In genomic region chr1:178506177-178506576, GRCh38 we compare ENCODE assay signal across 31 cellular contexts. TPM values are rescaled to one million over a fixed set of nuclear protein-coding genes. Genes with fewer than 3 reads are reported as not detected.
"Had no signal": no experiment of that assay in that cellular context is flagged by ENCODE, and none has a peak within 500 bp of the region (broad histone marks: within the 10 kb centered on the region; RNA-seq: fewer than 3 reads in every experiment).

No MANE protein-coding gene starts in this region.

- H3K9me3 ChIP-seq: left lung, neutrophil, right lobe of liver, transverse colon had no signal

- H3K36me3 ChIP-seq: left lung, neutrophil, right lobe of liver, transverse colon had no signal

- H3K4me1 ChIP-seq: left lung, parathyroid adenoma, right lobe of liver, transverse colon had no signal

- H3K9ac ChIP-seq: parathyroid adenoma had no signal

- H3K4me3 Mint-ChIP-seq: activated B cell treated with CpG ODN at 0.5 μM for 24 hours; activated CD4-positive, alpha-beta T cell treated with anti-CD3 and anti-CD28 coated beads for 36 hours; activated naive CD4-positive, alpha-beta T cell treated with anti-CD3 and anti-CD28 coated beads for 36 hours; activated T-cell treated with anti-CD3 and anti-CD28 coated beads, Interleukin-2, amount 50 U/mL, for 24 hours; dendritic cell treated with granulocyte-macrophage colony-stimulating factor and Interleukin-4, amounts not matched to agents 40 ng/mL and 50 ng/mL, for 4 days; immature natural killer cell; mesothelial cell of epicardium; naive thymus-derived CD8-positive, alpha-beta T cell; stimulated activated memory B cell treated with anti-CD40 and anti-IgM and Interleukin-4, amounts not matched to agents 10 μg/mL and 1 μg/mL and 100 μg/mL, for 72 hours; T-helper 17 cell had no signal

- DNase-seq: activated B cell treated with CpG ODN at 0.5 μM for 24 hours; activated CD4-positive, alpha-beta T cell treated with anti-CD3 and anti-CD28 coated beads for 36 hours; activated CD4-positive, alpha-beta T cell treated with anti-CD3 and anti-CD28 coated beads, Interleukin-2, amount 50 U/mL, for 4 hours; activated CD8-positive, alpha-beta memory T cell treated with anti-CD3 and anti-CD28 coated beads for 24 hours; activated CD8-positive, alpha-beta memory T cell treated with anti-CD3 and anti-CD28 coated beads, Interleukin-2, amount 50 U/mL, for 4 hours; activated naive CD4-positive, alpha-beta T cell treated with anti-CD3 and anti-CD28 coated beads for 36 hours; activated T-cell treated with anti-CD3 and anti-CD28 coated beads, Interleukin-2, amount 50 U/mL, for 24 hours; effector CD4-positive, alpha-beta T cell; foreskin fibroblast; immature natural killer cell; left lung; mammary epithelial cell; naive thymus-derived CD8-positive, alpha-beta T cell; right lobe of liver; stimulated activated CD4-positive, alpha-beta T cell treated with anti-CD3 and anti-CD28 coated beads, Interleukin-15, amount 100 ng/mL, for 24 hours; T-helper 17 cell; transverse colon had no signal

- ATAC-seq: activated CD4-positive, alpha-beta T cell treated with anti-CD3 and anti-CD28 coated beads for 36 hours; left lung; naive thymus-derived CD8-positive, alpha-beta T cell; right lobe of liver; stimulated activated memory B cell treated with anti-CD40 and anti-IgM and Interleukin-4, amounts not matched to agents 10 μg/mL and 1 μg/mL and 100 μg/mL, for 72 hours; T-helper 17 cell had no signal

- H3K4me1 Mint-ChIP-seq: activated CD4-positive, alpha-beta T cell treated with anti-CD3 and anti-CD28 coated beads for 36 hours; immature natural killer cell; naive thymus-derived CD8-positive, alpha-beta T cell; stimulated activated memory B cell treated with anti-CD40 and anti-IgM and Interleukin-4, amounts not matched to agents 10 μg/mL and 1 μg/mL and 100 μg/mL, for 72 hours; T-helper 17 cell had no signal

- H3K27ac Mint-ChIP-seq: activated B cell treated with CpG ODN at 0.5 μM for 24 hours; activated CD4-positive, alpha-beta T cell treated with anti-CD3 and anti-CD28 coated beads for 36 hours; activated naive CD4-positive, alpha-beta T cell treated with anti-CD3 and anti-CD28 coated beads for 36 hours; activated T-cell treated with anti-CD3 and anti-CD28 coated beads, Interleukin-2, amount 50 U/mL, for 24 hours; activated T-helper 2 cell treated with anti-CD3 and anti-CD28 coated beads, Interferon-gamma antibody, Interleukin-2, Interleukin-4, amounts not matched to agents 10 μg/mL and 5 μg/mL and 100 μg/mL, durations not matched to agents 14 hours and 24 hours and 36 hours; dendritic cell treated with granulocyte-macrophage colony-stimulating factor and Interleukin-4, amounts not matched to agents 40 ng/mL and 50 ng/mL, for 4 days; immature natural killer cell; mesothelial cell of epicardium; stimulated activated memory B cell treated with anti-CD40 and anti-IgM and Interleukin-4, amounts not matched to agents 10 μg/mL and 1 μg/mL and 100 μg/mL, for 72 hours; T-helper 17 cell had no signal

- FAIRE-seq: endometrium, urothelium cell line had no signal

- H3K79me2 ChIP-seq: parathyroid adenoma had no signal

- H3K9me3 Mint-ChIP-seq: activated B cell treated with CpG ODN at 0.5 μM for 24 hours; activated naive CD4-positive, alpha-beta T cell treated with anti-CD3 and anti-CD28 coated beads for 36 hours; activated T-cell treated with anti-CD3 and anti-CD28 coated beads, Interleukin-2, amount 50 U/mL, for 24 hours; activated T-helper 2 cell treated with anti-CD3 and anti-CD28 coated beads, Interferon-gamma antibody, Interleukin-2, Interleukin-4, amounts not matched to agents 10 μg/mL and 5 μg/mL and 100 μg/mL, durations not matched to agents 14 hours and 24 hours and 36 hours; dendritic cell treated with granulocyte-macrophage colony-stimulating factor and Interleukin-4, amounts not matched to agents 40 ng/mL and 50 ng/mL, for 4 days; mesothelial cell of epicardium; naive thymus-derived CD8-positive, alpha-beta T cell; stimulated activated memory B cell treated with anti-CD40 and anti-IgM and Interleukin-4, amounts not matched to agents 10 μg/mL and 1 μg/mL and 100 μg/mL, for 72 hours had no signal

- H3K36me3 Mint-ChIP-seq: immature natural killer cell; mesothelial cell of epicardium; naive thymus-derived CD8-positive, alpha-beta T cell; stimulated activated memory B cell treated with anti-CD40 and anti-IgM and Interleukin-4, amounts not matched to agents 10 μg/mL and 1 μg/mL and 100 μg/mL, for 72 hours had no signal

- H2AFZ ChIP-seq: parathyroid adenoma had no signal

- H3K27me3 Mint-ChIP-seq: activated B cell treated with CpG ODN at 0.5 μM for 24 hours; dendritic cell treated with granulocyte-macrophage colony-stimulating factor and Interleukin-4, amounts not matched to agents 40 ng/mL and 50 ng/mL, for 4 days had no signal

- H3K4me3 ChIP-seq: left lung, right lobe of liver, skin epidermis, transverse colon had no signal

- H3K27ac ChIP-seq: left lung, neutrophil, parathyroid adenoma, right lobe of liver, skin epidermis, transverse colon had no signal

- H3K27me3 ChIP-seq: left lung, neutrophil, right lobe of liver, transverse colon had no signal

RNA-seq across cellular contexts. Expression of gene TEX35, which starts 6.7 kb away (rescaled TPM):
- total RNA-seq: activated B cell treated with CpG ODN at 0.5 μM for 24 hours; activated CD4-positive, alpha-beta T cell treated with anti-CD3 and anti-CD28 coated beads for 36 hours; activated naive CD4-positive, alpha-beta T cell treated with anti-CD3 and anti-CD28 coated beads for 36 hours; activated T-helper 2 cell treated with anti-CD3 and anti-CD28 coated beads, Interferon-gamma antibody, Interleukin-2, Interleukin-4, amounts not matched to agents 10 μg/mL and 5 μg/mL and 100 μg/mL, durations not matched to agents 14 hours and 24 hours and 36 hours; epithelial cell of proximal tubule; fibroblast of lung; kidney epithelial cell; left lung; mammary epithelial cell; mesothelial cell of epicardium; naive thymus-derived CD8-positive, alpha-beta T cell; pulmonary artery endothelial cell; right lobe of liver; T-helper 17 cell; temporal lobe; transverse colon had no signal
- polyA plus RNA-seq: immature natural killer cell; mammary epithelial cell; naive thymus-derived CD8-positive, alpha-beta T cell had no signal

RNA-seq across cellular contexts. Expression of gene CLEC20A, which starts 9.4 kb away (rescaled TPM):
- total RNA-seq: activated CD4-positive, alpha-beta T cell treated with anti-CD3 and anti-CD28 coated beads for 36 hours; activated naive CD4-positive, alpha-beta T cell treated with anti-CD3 and anti-CD28 coated beads for 36 hours; activated T-helper 2 cell treated with anti-CD3 and anti-CD28 coated beads, Interferon-gamma antibody, Interleukin-2, Interleukin-4, amounts not matched to agents 10 μg/mL and 5 μg/mL and 100 μg/mL, durations not matched to agents 14 hours and 24 hours and 36 hours; epithelial cell of proximal tubule; fibroblast of lung; kidney epithelial cell; left lung; mammary epithelial cell; mesothelial cell of epicardium; pulmonary artery endothelial cell; right lobe of liver; T-helper 17 cell; temporal lobe; transverse colon had no signal
- polyA plus RNA-seq: fibroblast of lung; mammary epithelial cell; naive thymus-derived CD8-positive, alpha-beta T cell had no signal
